Comparison of ENCODE assay signal across 1 cellular context in genomic region chr17:28902819-28903545, GRCh38.
TF ChIP-seq lines count a peak whose summit lies in the region.

A gene with protein sequence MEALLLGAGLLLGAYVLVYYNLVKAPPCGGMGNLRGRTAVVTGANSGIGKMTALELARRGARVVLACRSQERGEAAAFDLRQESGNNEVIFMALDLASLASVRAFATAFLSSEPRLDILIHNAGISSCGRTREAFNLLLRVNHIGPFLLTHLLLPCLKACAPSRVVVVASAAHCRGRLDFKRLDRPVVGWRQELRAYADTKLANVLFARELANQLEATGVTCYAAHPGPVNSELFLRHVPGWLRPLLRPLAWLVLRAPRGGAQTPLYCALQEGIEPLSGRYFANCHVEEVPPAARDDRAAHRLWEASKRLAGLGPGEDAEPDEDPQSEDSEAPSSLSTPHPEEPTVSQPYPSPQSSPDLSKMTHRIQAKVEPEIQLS (minus strand): TSS chr17:28903079. CDS start chr17:28902944, 135 bp downstream.

TF ChIP-seq in GM12878, 131 proteins besides CTCF, POLR2A, EP300 and RAD21 (continued from another document and continues in another):
- TF ChIP-seq NR2F1 (conservative IDR thresholded peaks at IDR 0.05) (peak; percentile 75), PML (IDR thresholded peaks at IDR 0.05; ENCODE audit: low read length) (no peak), POU2F2 (IDR thresholded peaks at IDR 0.05; ENCODE audit: borderline replicate concordance, low read depth, low read length) (no peak), EGR1 (IDR thresholded peaks at IDR 0.05; ENCODE audit: borderline replicate concordance in 1 of 2, low read depth in 2 of 2, low read length in 2 of 2) (peak; percentile 90 to 98), RAD51 (IDR thresholded peaks at IDR 0.05) (no peak), KDM1A (IDR thresholded peaks at IDR 0.05; ENCODE audit: borderline replicate concordance) (no peak), HDGF (IDR thresholded peaks at IDR 0.05) (peak; percentile 90), WRNIP1 (IDR thresholded peaks at IDR 0.05; ENCODE audit: borderline replicate concordance, low read depth, low read length) (no peak), BCL11A (IDR thresholded peaks at IDR 0.05; ENCODE audit: low read depth, low read length) (0 out of 2 replicates have a peak, but pooled peaks have one; percentile 27), YY1 (IDR thresholded peaks at IDR 0.05; ENCODE audit: low read depth, low read length) (peak; percentile 82), MAX (IDR thresholded peaks at IDR 0.05; ENCODE audit: low read depth, low read length) (peak; percentile 84), ESRRA (IDR thresholded peaks at IDR 0.05; ENCODE audit: low read length) (peak; percentile 79), SKIL (IDR thresholded peaks at IDR 0.05; ENCODE audit: low read depth, poor library complexity, severe bottlenecking) (no peak), NFXL1 (IDR thresholded peaks at IDR 0.05; ENCODE audit: borderline replicate concordance) (no peak), SMAD1 (IDR thresholded peaks at IDR 0.05; ENCODE audit: low read depth, partially characterized antibody) (no peak), KLF5 (IDR thresholded peaks at IDR 0.05; ENCODE audit: partially characterized antibody) (peak; percentile 80), ZBED1 (IDR thresholded peaks at IDR 0.05; ENCODE audit: borderline replicate concordance) (no peak; the same call in 1 of the 2 replicates), NFIC (IDR thresholded peaks at IDR 0.05; ENCODE audit: low read depth, low read length) (no peak), KAT2A (conservative IDR thresholded peaks at IDR 0.05; ENCODE audit: control insufficient read depth, low read depth, low read length) (no peak), ATF3 (IDR thresholded peaks at IDR 0.05; ENCODE audit: borderline replicate concordance, extremely low read depth, low read depth, low read length) (no peak), ASH2L (IDR thresholded peaks at IDR 0.05; ENCODE audit: borderline replicate concordance, low read depth) (no peak), ZNF207 (IDR thresholded peaks at IDR 0.05; ENCODE audit: borderline replicate concordance) (peak; percentile 92), LARP7 (IDR thresholded peaks at IDR 0.05) (peak; percentile 99), RB1 (IDR thresholded peaks at IDR 0.05; ENCODE audit: borderline replicate concordance) (peak; percentile 93; the same call in 1 of the 2 replicates)
- TF ChIP-seq, protein P1, sequence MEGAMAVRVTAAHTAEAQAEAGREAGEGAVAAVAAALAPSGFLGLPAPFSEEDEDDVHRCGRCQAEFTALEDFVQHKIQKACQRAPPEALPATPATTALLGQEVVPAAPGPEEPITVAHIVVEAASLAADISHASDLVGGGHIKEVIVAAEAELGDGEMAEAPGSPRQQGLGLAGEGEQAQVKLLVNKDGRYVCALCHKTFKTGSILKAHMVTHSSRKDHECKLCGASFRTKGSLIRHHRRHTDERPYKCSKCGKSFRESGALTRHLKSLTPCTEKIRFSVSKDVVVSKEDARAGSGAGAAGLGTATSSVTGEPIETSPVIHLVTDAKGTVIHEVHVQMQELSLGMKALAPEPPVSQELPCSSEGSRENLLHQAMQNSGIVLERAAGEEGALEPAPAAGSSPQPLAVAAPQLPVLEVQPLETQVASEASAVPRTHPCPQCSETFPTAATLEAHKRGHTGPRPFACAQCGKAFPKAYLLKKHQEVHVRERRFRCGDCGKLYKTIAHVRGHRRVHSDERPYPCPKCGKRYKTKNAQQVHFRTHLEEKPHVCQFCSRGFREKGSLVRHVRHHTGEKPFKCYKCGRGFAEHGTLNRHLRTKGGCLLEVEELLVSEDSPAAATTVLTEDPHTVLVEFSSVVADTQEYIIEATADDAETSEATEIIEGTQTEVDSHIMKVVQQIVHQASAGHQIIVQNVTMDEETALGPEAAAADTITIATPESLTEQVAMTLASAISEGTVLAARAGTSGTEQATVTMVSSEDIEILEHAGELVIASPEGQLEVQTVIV (IDR thresholded peaks at IDR 0.05; ENCODE audit: borderline replicate concordance, partially characterized antibody) = no peak
- TF ChIP-seq, protein P2, sequence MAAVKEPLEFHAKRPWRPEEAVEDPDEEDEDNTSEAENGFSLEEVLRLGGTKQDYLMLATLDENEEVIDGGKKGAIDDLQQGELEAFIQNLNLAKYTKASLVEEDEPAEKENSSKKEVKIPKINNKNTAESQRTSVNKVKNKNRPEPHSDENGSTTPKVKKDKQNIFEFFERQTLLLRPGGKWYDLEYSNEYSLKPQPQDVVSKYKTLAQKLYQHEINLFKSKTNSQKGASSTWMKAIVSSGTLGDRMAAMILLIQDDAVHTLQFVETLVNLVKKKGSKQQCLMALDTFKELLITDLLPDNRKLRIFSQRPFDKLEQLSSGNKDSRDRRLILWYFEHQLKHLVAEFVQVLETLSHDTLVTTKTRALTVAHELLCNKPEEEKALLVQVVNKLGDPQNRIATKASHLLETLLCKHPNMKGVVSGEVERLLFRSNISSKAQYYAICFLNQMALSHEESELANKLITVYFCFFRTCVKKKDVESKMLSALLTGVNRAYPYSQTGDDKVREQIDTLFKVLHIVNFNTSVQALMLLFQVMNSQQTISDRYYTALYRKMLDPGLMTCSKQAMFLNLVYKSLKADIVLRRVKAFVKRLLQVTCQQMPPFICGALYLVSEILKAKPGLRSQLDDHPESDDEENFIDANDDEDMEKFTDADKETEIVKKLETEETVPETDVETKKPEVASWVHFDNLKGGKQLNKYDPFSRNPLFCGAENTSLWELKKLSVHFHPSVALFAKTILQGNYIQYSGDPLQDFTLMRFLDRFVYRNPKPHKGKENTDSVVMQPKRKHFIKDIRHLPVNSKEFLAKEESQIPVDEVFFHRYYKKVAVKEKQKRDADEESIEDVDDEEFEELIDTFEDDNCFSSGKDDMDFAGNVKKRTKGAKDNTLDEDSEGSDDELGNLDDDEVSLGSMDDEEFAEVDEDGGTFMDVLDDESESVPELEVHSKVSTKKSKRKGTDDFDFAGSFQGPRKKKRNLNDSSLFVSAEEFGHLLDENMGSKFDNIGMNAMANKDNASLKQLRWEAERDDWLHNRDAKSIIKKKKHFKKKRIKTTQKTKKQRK (IDR thresholded peaks at IDR 0.05; ENCODE audit: low read depth, low read length) = no peak
- TF ChIP-seq, protein P3, sequence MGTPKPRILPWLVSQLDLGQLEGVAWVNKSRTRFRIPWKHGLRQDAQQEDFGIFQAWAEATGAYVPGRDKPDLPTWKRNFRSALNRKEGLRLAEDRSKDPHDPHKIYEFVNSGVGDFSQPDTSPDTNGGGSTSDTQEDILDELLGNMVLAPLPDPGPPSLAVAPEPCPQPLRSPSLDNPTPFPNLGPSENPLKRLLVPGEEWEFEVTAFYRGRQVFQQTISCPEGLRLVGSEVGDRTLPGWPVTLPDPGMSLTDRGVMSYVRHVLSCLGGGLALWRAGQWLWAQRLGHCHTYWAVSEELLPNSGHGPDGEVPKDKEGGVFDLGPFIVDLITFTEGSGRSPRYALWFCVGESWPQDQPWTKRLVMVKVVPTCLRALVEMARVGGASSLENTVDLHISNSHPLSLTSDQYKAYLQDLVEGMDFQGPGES (IDR thresholded peaks at IDR 0.05) = peak; percentile 42; the same call in 1 of the 2 replicates
- TF ChIP-seq, protein P4, sequence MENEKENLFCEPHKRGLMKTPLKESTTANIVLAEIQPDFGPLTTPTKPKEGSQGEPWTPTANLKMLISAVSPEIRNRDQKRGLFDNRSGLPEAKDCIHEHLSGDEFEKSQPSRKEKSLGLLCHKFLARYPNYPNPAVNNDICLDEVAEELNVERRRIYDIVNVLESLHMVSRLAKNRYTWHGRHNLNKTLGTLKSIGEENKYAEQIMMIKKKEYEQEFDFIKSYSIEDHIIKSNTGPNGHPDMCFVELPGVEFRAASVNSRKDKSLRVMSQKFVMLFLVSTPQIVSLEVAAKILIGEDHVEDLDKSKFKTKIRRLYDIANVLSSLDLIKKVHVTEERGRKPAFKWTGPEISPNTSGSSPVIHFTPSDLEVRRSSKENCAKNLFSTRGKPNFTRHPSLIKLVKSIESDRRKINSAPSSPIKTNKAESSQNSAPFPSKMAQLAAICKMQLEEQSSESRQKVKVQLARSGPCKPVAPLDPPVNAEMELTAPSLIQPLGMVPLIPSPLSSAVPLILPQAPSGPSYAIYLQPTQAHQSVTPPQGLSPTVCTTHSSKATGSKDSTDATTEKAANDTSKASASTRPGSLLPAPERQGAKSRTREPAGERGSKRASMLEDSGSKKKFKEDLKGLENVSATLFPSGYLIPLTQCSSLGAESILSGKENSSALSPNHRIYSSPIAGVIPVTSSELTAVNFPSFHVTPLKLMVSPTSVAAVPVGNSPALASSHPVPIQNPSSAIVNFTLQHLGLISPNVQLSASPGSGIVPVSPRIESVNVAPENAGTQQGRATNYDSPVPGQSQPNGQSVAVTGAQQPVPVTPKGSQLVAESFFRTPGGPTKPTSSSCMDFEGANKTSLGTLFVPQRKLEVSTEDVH (IDR thresholded peaks at IDR 0.05; ENCODE audit: low read depth, partially characterized antibody) = no peak
- TF ChIP-seq, protein P5, sequence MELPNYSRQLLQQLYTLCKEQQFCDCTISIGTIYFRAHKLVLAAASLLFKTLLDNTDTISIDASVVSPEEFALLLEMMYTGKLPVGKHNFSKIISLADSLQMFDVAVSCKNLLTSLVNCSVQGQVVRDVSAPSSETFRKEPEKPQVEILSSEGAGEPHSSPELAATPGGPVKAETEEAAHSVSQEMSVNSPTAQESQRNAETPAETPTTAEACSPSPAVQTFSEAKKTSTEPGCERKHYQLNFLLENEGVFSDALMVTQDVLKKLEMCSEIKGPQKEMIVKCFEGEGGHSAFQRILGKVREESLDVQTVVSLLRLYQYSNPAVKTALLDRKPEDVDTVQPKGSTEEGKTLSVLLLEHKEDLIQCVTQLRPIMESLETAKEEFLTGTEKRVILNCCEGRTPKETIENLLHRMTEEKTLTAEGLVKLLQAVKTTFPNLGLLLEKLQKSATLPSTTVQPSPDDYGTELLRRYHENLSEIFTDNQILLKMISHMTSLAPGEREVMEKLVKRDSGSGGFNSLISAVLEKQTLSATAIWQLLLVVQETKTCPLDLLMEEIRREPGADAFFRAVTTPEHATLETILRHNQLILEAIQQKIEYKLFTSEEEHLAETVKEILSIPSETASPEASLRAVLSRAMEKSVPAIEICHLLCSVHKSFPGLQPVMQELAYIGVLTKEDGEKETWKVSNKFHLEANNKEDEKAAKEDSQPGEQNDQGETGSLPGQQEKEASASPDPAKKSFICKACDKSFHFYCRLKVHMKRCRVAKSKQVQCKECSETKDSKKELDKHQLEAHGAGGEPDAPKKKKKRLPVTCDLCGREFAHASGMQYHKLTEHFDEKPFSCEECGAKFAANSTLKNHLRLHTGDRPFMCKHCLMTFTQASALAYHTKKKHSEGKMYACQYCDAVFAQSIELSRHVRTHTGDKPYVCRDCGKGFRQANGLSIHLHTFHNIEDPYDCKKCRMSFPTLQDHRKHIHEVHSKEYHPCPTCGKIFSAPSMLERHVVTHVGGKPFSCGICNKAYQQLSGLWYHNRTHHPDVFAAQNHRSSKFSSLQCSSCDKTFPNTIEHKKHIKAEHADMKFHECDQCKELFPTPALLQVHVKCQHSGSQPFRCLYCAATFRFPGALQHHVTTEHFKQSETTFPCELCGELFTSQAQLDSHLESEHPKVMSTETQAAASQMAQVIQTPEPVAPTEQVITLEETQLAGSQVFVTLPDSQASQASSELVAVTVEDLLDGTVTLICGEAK (IDR thresholded peaks at IDR 0.05; ENCODE audit: borderline replicate concordance) = no peak
- TF ChIP-seq, protein P6, sequence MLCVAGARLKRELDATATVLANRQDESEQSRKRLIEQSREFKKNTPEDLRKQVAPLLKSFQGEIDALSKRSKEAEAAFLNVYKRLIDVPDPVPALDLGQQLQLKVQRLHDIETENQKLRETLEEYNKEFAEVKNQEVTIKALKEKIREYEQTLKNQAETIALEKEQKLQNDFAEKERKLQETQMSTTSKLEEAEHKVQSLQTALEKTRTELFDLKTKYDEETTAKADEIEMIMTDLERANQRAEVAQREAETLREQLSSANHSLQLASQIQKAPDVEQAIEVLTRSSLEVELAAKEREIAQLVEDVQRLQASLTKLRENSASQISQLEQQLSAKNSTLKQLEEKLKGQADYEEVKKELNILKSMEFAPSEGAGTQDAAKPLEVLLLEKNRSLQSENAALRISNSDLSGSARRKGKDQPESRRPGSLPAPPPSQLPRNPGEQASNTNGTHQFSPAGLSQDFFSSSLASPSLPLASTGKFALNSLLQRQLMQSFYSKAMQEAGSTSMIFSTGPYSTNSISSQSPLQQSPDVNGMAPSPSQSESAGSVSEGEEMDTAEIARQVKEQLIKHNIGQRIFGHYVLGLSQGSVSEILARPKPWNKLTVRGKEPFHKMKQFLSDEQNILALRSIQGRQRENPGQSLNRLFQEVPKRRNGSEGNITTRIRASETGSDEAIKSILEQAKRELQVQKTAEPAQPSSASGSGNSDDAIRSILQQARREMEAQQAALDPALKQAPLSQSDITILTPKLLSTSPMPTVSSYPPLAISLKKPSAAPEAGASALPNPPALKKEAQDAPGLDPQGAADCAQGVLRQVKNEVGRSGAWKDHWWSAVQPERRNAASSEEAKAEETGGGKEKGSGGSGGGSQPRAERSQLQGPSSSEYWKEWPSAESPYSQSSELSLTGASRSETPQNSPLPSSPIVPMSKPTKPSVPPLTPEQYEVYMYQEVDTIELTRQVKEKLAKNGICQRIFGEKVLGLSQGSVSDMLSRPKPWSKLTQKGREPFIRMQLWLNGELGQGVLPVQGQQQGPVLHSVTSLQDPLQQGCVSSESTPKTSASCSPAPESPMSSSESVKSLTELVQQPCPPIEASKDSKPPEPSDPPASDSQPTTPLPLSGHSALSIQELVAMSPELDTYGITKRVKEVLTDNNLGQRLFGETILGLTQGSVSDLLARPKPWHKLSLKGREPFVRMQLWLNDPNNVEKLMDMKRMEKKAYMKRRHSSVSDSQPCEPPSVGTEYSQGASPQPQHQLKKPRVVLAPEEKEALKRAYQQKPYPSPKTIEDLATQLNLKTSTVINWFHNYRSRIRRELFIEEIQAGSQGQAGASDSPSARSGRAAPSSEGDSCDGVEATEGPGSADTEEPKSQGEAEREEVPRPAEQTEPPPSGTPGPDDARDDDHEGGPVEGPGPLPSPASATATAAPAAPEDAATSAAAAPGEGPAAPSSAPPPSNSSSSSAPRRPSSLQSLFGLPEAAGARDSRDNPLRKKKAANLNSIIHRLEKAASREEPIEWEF (IDR thresholded peaks at IDR 0.05; ENCODE audit: insufficient replicate concordance, low read depth, low read length) = no peak
